In genomic region chr1:228849011-228849541, GRCh38 we compare ENCODE assay signal across 10 cellular contexts.
A peak's percentile ranks its signal among the peaks of the same experiment; 100 is the strongest.
DNase-seq lines count a peak whose midpoint lies in the region; ATAC-seq, FAIRE-seq and TF ChIP-seq lines count a peak whose summit lies in the region.
"Had no signal": no experiment of that assay in that cellular context is flagged by ENCODE, and none has a peak within 500 bp of the region (broad histone marks: within the 10 kb centered on the region; RNA-seq: fewer than 3 reads in every experiment).

No MANE protein-coding gene starts in this region.

- H3K23ac ChIP-seq in H1 (ENCODE audit: insufficient read length) = no peak overlapping the region

- H3K56ac ChIP-seq in H1 (replicated peaks; ENCODE audit: insufficient read length, low read depth, low read length) = no peak overlapping the region

- no peak overlapping the region for H2AK5ac ChIP-seq in H1 (ENCODE audit: low read depth, low read length)

- TF ChIP-seq POLR2A in A549 (IDR thresholded peaks at IDR 0.05; ENCODE audit: low read length) (no peak), H1 (IDR thresholded peaks at IDR 0.05; ENCODE audit: control extremely low read depth in 1 of 2, low read depth in 2 of 2, low read length in 2 of 2) (no peak)

- no peak overlapping the region for H3K14ac ChIP-seq in H1 (ENCODE audit: insufficient read length)

- POLR2A ChIA-PET in A549 (lab: Yijun Ruan, JAX) = interaction anchor here (2.6 kb wide), 1 partner anchor 12 kb away, joined by 10 read pairs; no protein-coding TSS in a partner anchor
- POLR2A ChIA-PET in H1 (lab: Charles Lee; ENCODE audit: partially characterized antibody) = interaction anchor here (0.7 kb wide), 1 partner anchor 14 kb away, joined by 5 read pairs; no protein-coding TSS in a partner anchor
- POLR2A ChIA-PET in RWPE1 (lab: Yijun Ruan, JAX; ENCODE audit: low non-redundant PET) = interaction anchor here (0.8 kb wide), 1 partner anchor 13 kb away, joined by 4 read pairs; no protein-coding TSS in a partner anchor

- no peak overlapping the region for H2BK20ac ChIP-seq in H1 (ENCODE audit: low read length)

- H4K5ac ChIP-seq in H1 (ENCODE audit: insufficient read length, low read depth, low read length) = no peak overlapping the region

- peak overlapping the region; percentile 52 for H2BK120ac ChIP-seq in H1 (replicated peaks; ENCODE audit: low read depth, low read length)

- H3K4me1 ChIP-seq in A549 = peaks cover 58% of the 10 kb centered on the region
- H3K4me1 ChIP-seq in H1 (replicated peaks in 1 of 4; ENCODE audit: control insufficient read depth in 3 of 4, insufficient read depth in 4 of 4, low read length in 3 of 4) = peaks cover 4 to 23% (median 18%) of the 10 kb centered on the region in 4 experiments
- H3K4me1 ChIP-seq: tibial nerve had no signal

- H4K8ac ChIP-seq in H1 (ENCODE audit: extremely low read depth, insufficient read depth, low read length) = no peak overlapping the region

- no peak overlapping the region for H2AFZ ChIP-seq in H1 (ENCODE audit: low read length)

- 64% methylated on average over 3 of the region's 3 CpGs for WGBS in A549 (ENCODE audit: missing lambda C conversion rate)
- 88% methylated on average over 3 of the region's 3 CpGs; no CpG with 5 or more reads in 1 of the 2 experiments for WGBS in H1 (ENCODE audit: extremely low coverage in 1 of 2, insufficient coverage in 1 of 2, insufficient read length in 1 of 2, insufficient replicate concordance in 2 of 2, low coverage in 1 of 2, low lambda C conversion rate in 2 of 2, missing lambda C conversion rate in 1 of 2), 2 experiments

- no peak for DNase-seq in A549 (ENCODE audit: low read depth in 1 of 2, low spot score in 1 of 2)
- peak in 1 of 2 experiments; percentile 38 for DNase-seq in H1 (ENCODE audit: low read depth in 1 of 2, low spot score in 2 of 2)
- DNase-seq in germinal center (ENCODE audit: low spot score) = no peak
- DNase-seq in NCI-H82 treated with DMSO at 0.1 percent for 48 hours (lab: John Stamatoyannopoulos, UW; ENCODE audit: unreplicated experiment) = no peak
- no peak for DNase-seq in RWPE1 (ENCODE audit: low spot score)
- DNase-seq in frontal cortex (ENCODE audit: low spot score in 2 of 2) = no peak
- DNase-seq: NCI-H524 had no signal

- TF ChIP-seq RAD21 in A549 (conservative IDR thresholded peaks at IDR 0.05 in 1 of 2, IDR thresholded peaks at IDR 0.05 in 1 of 2) (no peak), H1 (IDR thresholded peaks at IDR 0.05 in 1 of 2, conservative IDR thresholded peaks at IDR 0.05 in 1 of 2; ENCODE audit: low read depth in 2 of 2, low read length in 2 of 2) (no peak)

- CTCF ChIA-PET in A549 (lab: Yijun Ruan, JAX) (interaction anchor here (0.6 to 1.7 kb wide), 14 partner anchors 8 to 378 kb away, joined by 3 to 7 read pairs (median 4); partner anchors contain the start of gene RHOU), H1 (lab: Charles Lee; ENCODE audit: partially characterized antibody) (interaction anchor here (0.6 to 2.9 kb wide), 11 partner anchors 9 to 378 kb away, joined by 3 to 14 read pairs (median 3); no protein-coding TSS in a partner anchor), RWPE1 (lab: Yijun Ruan, JAX) (no interaction called here)

- peak overlapping the region; percentile 83 for H4K91ac ChIP-seq in H1 (replicated peaks; ENCODE audit: insufficient read length, low read length)

- no peak overlapping the region for H2BK15ac ChIP-seq in H1 (ENCODE audit: low read length)

- H3K27ac ChIP-seq in A549 = peak overlapping the region; percentile 83 to 88
- H3K27ac ChIP-seq in H1 (ENCODE audit: low read depth, low read length) = no peak overlapping the region
- no peak overlapping the region for H3K27ac ChIP-seq in RWPE1
- H3K27ac ChIP-seq: tibial nerve had no signal

- peaks cover 2% of the 10 kb centered on the region; the same call in 1 of the 2 replicates for H3K23me2 ChIP-seq in H1 (ENCODE audit: low read depth, low read length)

- FAIRE-seq in A549 (lab: Jason Lieb, UNC) (no peak), H1 (lab: Jason Lieb, UNC) (no peak), frontal cortex (lab: Jason Lieb, UNC) (no peak)

- TF ChIP-seq EP300 in A549 (IDR thresholded peaks at IDR 0.05) (no peak), H1 (IDR thresholded peaks at IDR 0.05; ENCODE audit: borderline replicate concordance in 1 of 2, low read depth in 2 of 2, low read length in 2 of 2) (no peak)

- H3K9me3 ChIP-seq in A549 (no peaks in the 10 kb centered on the region; the same call in 2 of the 3 replicates), H1 (ENCODE audit: insufficient read depth in 2 of 2, low read depth in 1 of 2, low read length in 1 of 2) (no peaks in the 10 kb centered on the region)
- H3K9me3 ChIP-seq: tibial nerve had no signal

- H2BK12ac ChIP-seq in H1 (ENCODE audit: low read depth, low read length) = no peak overlapping the region

- no peak overlapping the region for H2BK5ac ChIP-seq in H1 (ENCODE audit: low read depth, low read length)

- peak overlapping the region; percentile 32 for H3K4ac ChIP-seq in H1 (replicated peaks; ENCODE audit: insufficient read length, low read depth, low read length)

- no peak overlapping the region for H3K9ac ChIP-seq in H1 (replicated peaks in 1 of 4; ENCODE audit: extremely low read depth in 1 of 4, low read depth in 3 of 4, low read length in 3 of 4)

- H4K20me1 ChIP-seq in H1 (replicated peaks in 1 of 2; ENCODE audit: control insufficient read depth in 1 of 2, insufficient read depth in 2 of 2, low read length in 2 of 2) = no peaks in the 10 kb centered on the region

- peaks cover 0 to 3% (median 0%) of the 10 kb centered on the region in 4 experiments; a peak in 1 of 8 replicates for H3K36me3 ChIP-seq in H1 (ENCODE audit: control insufficient read depth in 2 of 4, insufficient read depth in 4 of 4, low read length in 3 of 4)
- H3K36me3 ChIP-seq: tibial nerve had no signal

- H3K79me1 ChIP-seq in H1 (ENCODE audit: low read depth, low read length) = no peaks in the 10 kb centered on the region

- H3K4me3 ChIP-seq in A549 = no peak overlapping the region
- no peak overlapping the region for H3K4me3 ChIP-seq in H1 (ENCODE audit: extremely low read depth in 1 of 4, insufficient read depth in 2 of 4, low read depth in 3 of 4, low read length in 4 of 4)
- H3K4me3 ChIP-seq: tibial nerve had no signal

- no peaks in the 10 kb centered on the region for H3K27me3 ChIP-seq in H1 (replicated peaks in 1 of 4; ENCODE audit: control insufficient read depth in 3 of 4, extremely low read depth in 1 of 4, insufficient read depth in 3 of 4, low read length in 3 of 4)
- H3K27me3 ChIP-seq: tibial nerve had no signal

- ATAC-seq in A549 = no peak
- ATAC-seq in GM19468 (IDR thresholded peaks at IDR 0.05; ENCODE audit: extremely low read depth, unreplicated experiment) = peak; percentile 88
- ATAC-seq in HG03378 (IDR thresholded peaks at IDR 0.05; ENCODE audit: unreplicated experiment) = peak; percentile 82

- no peak overlapping the region for H3K18ac ChIP-seq in H1 (ENCODE audit: extremely low read depth, low read length)

- no peak for TF ChIP-seq CTCF in A549 (IDR thresholded peaks at IDR 0.05)
- TF ChIP-seq CTCF in H1 (IDR thresholded peaks at IDR 0.05; ENCODE audit: control extremely low read depth in 1 of 3, insufficient read depth in 1 of 3, low read depth in 1 of 3, low read length in 3 of 3) = no peak
- TF ChIP-seq CTCF in RWPE1 (conservative IDR thresholded peaks at IDR 0.05; ENCODE audit: low read depth) = no peak

- no peaks in the 10 kb centered on the region for H3K79me2 ChIP-seq in H1 (ENCODE audit: control insufficient read depth in 1 of 2, insufficient read depth in 2 of 2, low read length in 2 of 2)

- H3K4me2 ChIP-seq in A549 = peak overlapping the region; percentile 86
- no peak overlapping the region for H3K4me2 ChIP-seq in H1 (ENCODE audit: insufficient read depth in 1 of 2, low read depth in 2 of 2, low read length in 2 of 2)

TF ChIP-seq in A549, 52 proteins besides CTCF, POLR2A, EP300 and RAD21 (continues in another document):
- TF ChIP-seq KDM5A (IDR thresholded peaks at IDR 0.05) (no peak), SMC3 (IDR thresholded peaks at IDR 0.05) (no peak)
- TF ChIP-seq, protein P1, sequence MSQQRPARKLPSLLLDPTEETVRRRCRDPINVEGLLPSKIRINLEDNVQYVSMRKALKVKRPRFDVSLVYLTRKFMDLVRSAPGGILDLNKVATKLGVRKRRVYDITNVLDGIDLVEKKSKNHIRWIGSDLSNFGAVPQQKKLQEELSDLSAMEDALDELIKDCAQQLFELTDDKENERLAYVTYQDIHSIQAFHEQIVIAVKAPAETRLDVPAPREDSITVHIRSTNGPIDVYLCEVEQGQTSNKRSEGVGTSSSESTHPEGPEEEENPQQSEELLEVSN (IDR thresholded peaks at IDR 0.05; ENCODE audit: borderline replicate concordance, low read depth) = no peak

TF ChIP-seq in H1, 55 proteins besides CTCF, POLR2A, EP300 and RAD21:
- TF ChIP-seq, protein P1 (IDR thresholded peaks at IDR 0.05) = peak; percentile 70
- TF ChIP-seq TAF7 (optimal IDR thresholded peaks at IDR 0.05; ENCODE audit: borderline replicate concordance, low read depth, low read length) (no peak), MAX (IDR thresholded peaks at IDR 0.05) (peak; percentile 53; the same call in 1 of the 2 replicates), TEAD4 (IDR thresholded peaks at IDR 0.05; ENCODE audit: low read depth, low read length) (no peak), NANOG (IDR thresholded peaks at IDR 0.05; ENCODE audit: insufficient read depth, low read depth, low read length, poor library complexity, severe bottlenecking) (peak; percentile 62)

Comparison
In these comparisons a context has a peak if more than half of its experiments do, and no peak if none do; other contexts are left out.
1. ATAC-seq: peak in GM19468 (single experiment) and HG03378 (single experiment); none in A549 (0 of 2).
2. H3K27ac ChIP-seq: peak in A549 (2 of 2); none in H1 (single experiment) and RWPE1 (single experiment).